ENCODE assay signal across 1 cellular context in the genomic region with DNA sequence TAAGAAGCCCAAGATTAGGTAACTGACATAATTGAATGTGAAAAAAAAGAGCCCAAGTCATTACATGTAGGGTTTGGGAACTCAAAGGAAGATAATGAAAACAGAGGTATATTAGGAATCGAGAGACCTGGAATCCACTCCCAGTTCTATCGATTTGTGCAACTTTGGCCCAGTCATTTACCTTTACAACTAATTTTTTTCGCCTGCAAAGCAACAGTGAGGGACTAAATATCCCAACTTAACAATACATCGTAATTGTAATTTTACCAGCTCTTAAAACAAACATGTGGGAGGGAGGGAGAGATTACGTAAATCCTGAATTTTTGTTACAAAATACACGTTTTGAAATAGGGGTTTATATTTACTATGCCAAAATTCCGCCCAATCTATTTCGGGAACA.
TF ChIP-seq lines count a peak whose summit lies in the region.

No MANE protein-coding gene starts in this region.

TF ChIP-seq in H1, 55 proteins besides CTCF, POLR2A, EP300 and RAD21:
- TF ChIP-seq SP2 (IDR thresholded peaks at IDR 0.05; ENCODE audit: low read length) (no peak), YY1 (IDR thresholded peaks at IDR 0.05; ENCODE audit: low read depth, low read length) (no peak), SIRT6 (IDR thresholded peaks at IDR 0.05; ENCODE audit: low read length) (no peak), NANOG (IDR thresholded peaks at IDR 0.05; ENCODE audit: insufficient read depth, low read depth, low read length, poor library complexity, severe bottlenecking) (no peak), BCL11A (IDR thresholded peaks at IDR 0.05; ENCODE audit: low read depth in 2 of 2, low read length in 2 of 2) (no peak), TEAD4 (IDR thresholded peaks at IDR 0.05; ENCODE audit: low read depth, low read length) (no peak), BACH1 (IDR thresholded peaks at IDR 0.05; ENCODE audit: low read length) (no peak), CHD2 (IDR thresholded peaks at IDR 0.05; ENCODE audit: low read length) (no peak), BRCA1 (IDR thresholded peaks at IDR 0.05; ENCODE audit: low read depth, low read length) (no peak), SUZ12 (IDR thresholded peaks at IDR 0.05; ENCODE audit: low read length) (no peak), GABPA (IDR thresholded peaks at IDR 0.05; ENCODE audit: borderline replicate concordance, insufficient read depth, low read length) (no peak), HDAC6 (IDR thresholded peaks at IDR 0.05; ENCODE audit: low read depth, low read length) (no peak), MAFK (IDR thresholded peaks at IDR 0.05; ENCODE audit: low read depth, low read length) (no peak), CHD1 (IDR thresholded peaks at IDR 0.05; ENCODE audit: low read depth, low read length) (no peak)
- TF ChIP-seq, protein P1, sequence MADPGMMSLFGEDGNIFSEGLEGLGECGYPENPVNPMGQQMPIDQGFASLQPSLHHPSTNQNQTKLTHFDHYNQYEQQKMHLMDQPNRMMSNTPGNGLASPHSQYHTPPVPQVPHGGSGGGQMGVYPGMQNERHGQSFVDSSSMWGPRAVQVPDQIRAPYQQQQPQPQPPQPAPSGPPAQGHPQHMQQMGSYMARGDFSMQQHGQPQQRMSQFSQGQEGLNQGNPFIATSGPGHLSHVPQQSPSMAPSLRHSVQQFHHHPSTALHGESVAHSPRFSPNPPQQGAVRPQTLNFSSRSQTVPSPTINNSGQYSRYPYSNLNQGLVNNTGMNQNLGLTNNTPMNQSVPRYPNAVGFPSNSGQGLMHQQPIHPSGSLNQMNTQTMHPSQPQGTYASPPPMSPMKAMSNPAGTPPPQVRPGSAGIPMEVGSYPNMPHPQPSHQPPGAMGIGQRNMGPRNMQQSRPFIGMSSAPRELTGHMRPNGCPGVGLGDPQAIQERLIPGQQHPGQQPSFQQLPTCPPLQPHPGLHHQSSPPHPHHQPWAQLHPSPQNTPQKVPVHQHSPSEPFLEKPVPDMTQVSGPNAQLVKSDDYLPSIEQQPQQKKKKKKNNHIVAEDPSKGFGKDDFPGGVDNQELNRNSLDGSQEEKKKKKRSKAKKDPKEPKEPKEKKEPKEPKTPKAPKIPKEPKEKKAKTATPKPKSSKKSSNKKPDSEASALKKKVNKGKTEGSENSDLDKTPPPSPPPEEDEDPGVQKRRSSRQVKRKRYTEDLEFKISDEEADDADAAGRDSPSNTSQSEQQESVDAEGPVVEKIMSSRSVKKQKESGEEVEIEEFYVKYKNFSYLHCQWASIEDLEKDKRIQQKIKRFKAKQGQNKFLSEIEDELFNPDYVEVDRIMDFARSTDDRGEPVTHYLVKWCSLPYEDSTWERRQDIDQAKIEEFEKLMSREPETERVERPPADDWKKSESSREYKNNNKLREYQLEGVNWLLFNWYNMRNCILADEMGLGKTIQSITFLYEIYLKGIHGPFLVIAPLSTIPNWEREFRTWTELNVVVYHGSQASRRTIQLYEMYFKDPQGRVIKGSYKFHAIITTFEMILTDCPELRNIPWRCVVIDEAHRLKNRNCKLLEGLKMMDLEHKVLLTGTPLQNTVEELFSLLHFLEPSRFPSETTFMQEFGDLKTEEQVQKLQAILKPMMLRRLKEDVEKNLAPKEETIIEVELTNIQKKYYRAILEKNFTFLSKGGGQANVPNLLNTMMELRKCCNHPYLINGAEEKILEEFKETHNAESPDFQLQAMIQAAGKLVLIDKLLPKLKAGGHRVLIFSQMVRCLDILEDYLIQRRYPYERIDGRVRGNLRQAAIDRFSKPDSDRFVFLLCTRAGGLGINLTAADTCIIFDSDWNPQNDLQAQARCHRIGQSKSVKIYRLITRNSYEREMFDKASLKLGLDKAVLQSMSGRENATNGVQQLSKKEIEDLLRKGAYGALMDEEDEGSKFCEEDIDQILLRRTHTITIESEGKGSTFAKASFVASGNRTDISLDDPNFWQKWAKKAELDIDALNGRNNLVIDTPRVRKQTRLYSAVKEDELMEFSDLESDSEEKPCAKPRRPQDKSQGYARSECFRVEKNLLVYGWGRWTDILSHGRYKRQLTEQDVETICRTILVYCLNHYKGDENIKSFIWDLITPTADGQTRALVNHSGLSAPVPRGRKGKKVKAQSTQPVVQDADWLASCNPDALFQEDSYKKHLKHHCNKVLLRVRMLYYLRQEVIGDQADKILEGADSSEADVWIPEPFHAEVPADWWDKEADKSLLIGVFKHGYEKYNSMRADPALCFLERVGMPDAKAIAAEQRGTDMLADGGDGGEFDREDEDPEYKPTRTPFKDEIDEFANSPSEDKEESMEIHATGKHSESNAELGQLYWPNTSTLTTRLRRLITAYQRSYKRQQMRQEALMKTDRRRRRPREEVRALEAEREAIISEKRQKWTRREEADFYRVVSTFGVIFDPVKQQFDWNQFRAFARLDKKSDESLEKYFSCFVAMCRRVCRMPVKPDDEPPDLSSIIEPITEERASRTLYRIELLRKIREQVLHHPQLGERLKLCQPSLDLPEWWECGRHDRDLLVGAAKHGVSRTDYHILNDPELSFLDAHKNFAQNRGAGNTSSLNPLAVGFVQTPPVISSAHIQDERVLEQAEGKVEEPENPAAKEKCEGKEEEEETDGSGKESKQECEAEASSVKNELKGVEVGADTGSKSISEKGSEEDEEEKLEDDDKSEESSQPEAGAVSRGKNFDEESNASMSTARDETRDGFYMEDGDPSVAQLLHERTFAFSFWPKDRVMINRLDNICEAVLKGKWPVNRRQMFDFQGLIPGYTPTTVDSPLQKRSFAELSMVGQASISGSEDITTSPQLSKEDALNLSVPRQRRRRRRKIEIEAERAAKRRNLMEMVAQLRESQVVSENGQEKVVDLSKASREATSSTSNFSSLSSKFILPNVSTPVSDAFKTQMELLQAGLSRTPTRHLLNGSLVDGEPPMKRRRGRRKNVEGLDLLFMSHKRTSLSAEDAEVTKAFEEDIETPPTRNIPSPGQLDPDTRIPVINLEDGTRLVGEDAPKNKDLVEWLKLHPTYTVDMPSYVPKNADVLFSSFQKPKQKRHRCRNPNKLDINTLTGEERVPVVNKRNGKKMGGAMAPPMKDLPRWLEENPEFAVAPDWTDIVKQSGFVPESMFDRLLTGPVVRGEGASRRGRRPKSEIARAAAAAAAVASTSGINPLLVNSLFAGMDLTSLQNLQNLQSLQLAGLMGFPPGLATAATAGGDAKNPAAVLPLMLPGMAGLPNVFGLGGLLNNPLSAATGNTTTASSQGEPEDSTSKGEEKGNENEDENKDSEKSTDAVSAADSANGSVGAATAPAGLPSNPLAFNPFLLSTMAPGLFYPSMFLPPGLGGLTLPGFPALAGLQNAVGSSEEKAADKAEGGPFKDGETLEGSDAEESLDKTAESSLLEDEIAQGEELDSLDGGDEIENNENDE (IDR thresholded peaks at IDR 0.05; ENCODE audit: insufficient replicate concordance, low read length), result no peak
- TF ChIP-seq, protein P2, sequence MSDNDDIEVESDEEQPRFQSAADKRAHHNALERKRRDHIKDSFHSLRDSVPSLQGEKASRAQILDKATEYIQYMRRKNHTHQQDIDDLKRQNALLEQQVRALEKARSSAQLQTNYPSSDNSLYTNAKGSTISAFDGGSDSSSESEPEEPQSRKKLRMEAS (IDR thresholded peaks at IDR 0.05), result no peak
